9 cellular contexts compared by ENCODE assay signal in the genomic region with DNA sequence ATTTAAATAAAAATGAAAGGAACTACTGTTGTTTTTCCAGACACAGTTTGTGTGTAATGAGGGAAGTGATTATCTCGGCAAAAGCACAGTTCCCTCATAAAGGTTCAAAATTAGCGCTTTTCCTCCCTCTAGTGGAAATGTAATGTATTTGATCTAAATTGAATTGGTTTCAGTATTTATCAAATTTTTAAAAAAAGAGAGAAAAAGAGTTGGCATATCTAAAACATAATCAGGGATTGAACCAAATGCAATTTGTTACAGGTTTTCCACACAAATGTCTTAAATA. TPM values are rescaled to one million over a fixed set of nuclear protein-coding genes. Genes with fewer than 3 reads are reported as not detected.
DNase-seq lines count a peak whose midpoint lies in the region; ATAC-seq, FAIRE-seq and TF ChIP-seq lines count a peak whose summit lies in the region.
"Had no signal": no experiment of that assay in that cellular context is flagged by ENCODE, and none has a peak within 500 bp of the region (broad histone marks: within the 10 kb centered on the region; RNA-seq: fewer than 3 reads in every experiment).

No MANE protein-coding gene starts in this region.

- no peaks in the 10 kb centered on the region for H3K79me2 ChIP-seq in osteoblast (ENCODE audit: insufficient read depth, low read length)

- H3K4me1 ChIP-seq in osteoblast (ENCODE audit: insufficient read depth, low read length) = no peaks in the 10 kb centered on the region

- no peaks in the 10 kb centered on the region for H3K27me3 ChIP-seq in osteoblast (ENCODE audit: insufficient read depth, low read length)

- no peak overlapping the region for H3K4me3 ChIP-seq in osteoblast (ENCODE audit: insufficient read depth, low read length)

- ATAC-seq in GM19324 (IDR thresholded peaks at IDR 0.05; ENCODE audit: low FRiP score, unreplicated experiment) = no peak

- TF ChIP-seq CTCF in osteoblast (IDR thresholded peaks at IDR 0.05; ENCODE audit: extremely low read depth, low read depth, low read length) = peak; percentile 38

- H2AFZ ChIP-seq in osteoblast (ENCODE audit: low read length) = no peak overlapping the region

- no peak overlapping the region for H3K4me2 ChIP-seq in osteoblast (ENCODE audit: insufficient read depth, low read length)

- no peaks in the 10 kb centered on the region for H3K36me3 ChIP-seq in osteoblast (ENCODE audit: insufficient read depth, low read length)

- no peaks in the 10 kb centered on the region for H4K20me1 ChIP-seq in osteoblast (ENCODE audit: insufficient read depth, low read length)

- FAIRE-seq in endometrium (lab: Jason Lieb, UNC) (peak; percentile 99), GM19239 (lab: Jason Lieb, UNC) (no peak)
- FAIRE-seq: G401.6 had no signal

- H3K9me3 ChIP-seq in osteoblast (ENCODE audit: low read depth, low read length) = no peaks in the 10 kb centered on the region

- DNase-seq in NCI-H510A treated with DMSO at 0.1 percent for 48 hours (lab: John Stamatoyannopoulos, UW) (peak; percentile 25), NCI-H510A (lab: John Stamatoyannopoulos, UW) (no peak), NCI-H69 (lab: John Stamatoyannopoulos, UW) (peak; percentile 39), osteoblast (ENCODE audit: insufficient read length, low spot score, missing footprints) (no peak), GM19239 (ENCODE audit: insufficient read length, low spot score) (no peak)
- DNase-seq in activated CD8-positive, alpha-beta memory T cell treated with anti-CD3 and anti-CD28 coated beads, Interleukin-2, amount 50 U/mL, for 4 hours = no peak

- no peak overlapping the region for H3K27ac ChIP-seq in osteoblast (ENCODE audit: low read depth, low read length)

RNA-seq across cellular contexts. Expression of gene CMPK2, which starts 37.5 kb away (rescaled TPM):
- total RNA-seq in osteoblast = 2.1 and 2.2 TPM in 2 replicates

RNA-seq across cellular contexts. Expression of gene RSAD2, which starts 49.3 kb away (rescaled TPM):
- total RNA-seq in osteoblast = 0.29 and 0.72 TPM in 2 replicates

Comparison
In these comparisons a context has a peak if more than half of its experiments do, and no peak if none do; other contexts are left out.
1. DNase-seq: peak in NCI-H510A treated with DMSO at 0.1 percent for 48 hours (single experiment) and NCI-H69 (single experiment); none in NCI-H510A (single experiment), osteoblast (single experiment), activated CD8-positive, alpha-beta memory T cell treated with anti-CD3 and anti-CD28 coated beads, Interleukin-2, amount 50 U/mL, for 4 hours (single experiment) and GM19239 (single experiment).